7 cellular contexts compared by ENCODE assay signal in genomic region chr4:121950212-121950679, GRCh38. TPM values are rescaled to one million over a fixed set of nuclear protein-coding genes. Genes with fewer than 3 reads are reported as not detected.
DNase-seq lines count a peak whose midpoint lies in the region; ATAC-seq and TF ChIP-seq lines count a peak whose summit lies in the region.

No MANE protein-coding gene starts in this region.

- in situ Hi-C loops in GM13977 (cut with MboI; ENCODE audit: low pct_unique_long_range_greater_than_20kb, low sequenced_read_pairs, unreplicated experiment), result no loop called here

- H3K9me3 Mint-ChIP-seq in activated CD4-positive, alpha-beta memory T cell treated with anti-CD3 and anti-CD28 coated beads for 36 hours, result no peaks in the 10 kb centered on the region
- no peaks in the 10 kb centered on the region for H3K9me3 Mint-ChIP-seq in effector memory CD8-positive, alpha-beta T cell

- H3K4me3 ChIP-seq in mesendoderm (ENCODE audit: low read length), result peak overlapping the region; percentile 3

- no CpG with 5 or more reads among the region's 34 CpGs for WGBS in mesendoderm (ENCODE audit: extremely low coverage, insufficient coverage, low lambda C conversion rate)

- H3K79me1 ChIP-seq in mesendoderm (ENCODE audit: low read length), result no peaks in the 10 kb centered on the region

- H3K4me3 Mint-ChIP-seq in activated CD4-positive, alpha-beta memory T cell treated with anti-CD3 and anti-CD28 coated beads for 36 hours, result peak overlapping the region; percentile 89
- H3K4me3 Mint-ChIP-seq in effector memory CD8-positive, alpha-beta T cell, result peak overlapping the region; percentile 92 to 96

- peaks cover 15% of the 10 kb centered on the region for H3K27me3 Mint-ChIP-seq in activated CD4-positive, alpha-beta memory T cell treated with anti-CD3 and anti-CD28 coated beads for 36 hours
- H3K27me3 Mint-ChIP-seq in effector memory CD8-positive, alpha-beta T cell, result peaks cover 29 to 31% of the 10 kb centered on the region in 2 donors

- no peak overlapping the region for H3K18ac ChIP-seq in mesendoderm (ENCODE audit: low read length)

- H3K27ac Mint-ChIP-seq in activated CD4-positive, alpha-beta memory T cell treated with anti-CD3 and anti-CD28 coated beads for 36 hours, result peak overlapping the region; percentile 19
- H3K27ac Mint-ChIP-seq in effector memory CD8-positive, alpha-beta T cell, result peak overlapping the region in 1 of 2 donors; percentile 82

- no peak overlapping the region for H2BK5ac ChIP-seq in mesendoderm (ENCODE audit: low read length)

- H4K5ac ChIP-seq in mesendoderm (ENCODE audit: low read length), result no peak overlapping the region

- peaks cover 9% of the 10 kb centered on the region for H3K4me1 Mint-ChIP-seq in activated CD4-positive, alpha-beta memory T cell treated with anti-CD3 and anti-CD28 coated beads for 36 hours (ENCODE audit: low read depth)
- H3K4me1 Mint-ChIP-seq in effector memory CD8-positive, alpha-beta T cell (ENCODE audit: low read depth in 2 of 2), result peaks cover 9 to 18% of the 10 kb centered on the region in 2 donors

- no peak overlapping the region for H3K56ac ChIP-seq in mesendoderm (ENCODE audit: low read length)

- TF ChIP-seq CTCF in GM13977 (IDR thresholded peaks at IDR 0.05; ENCODE audit: extremely low read depth, insufficient read depth, missing control alignments), result peak; percentile 90

- no peak overlapping the region for H2BK120ac ChIP-seq in mesendoderm (ENCODE audit: low read depth, low read length)

- peaks cover 2% of the 10 kb centered on the region for H3K36me3 Mint-ChIP-seq in activated CD4-positive, alpha-beta memory T cell treated with anti-CD3 and anti-CD28 coated beads for 36 hours
- no peaks in the 10 kb centered on the region for H3K36me3 Mint-ChIP-seq in effector memory CD8-positive, alpha-beta T cell (ENCODE audit: insufficient read depth)

- POLR2A ChIA-PET in activated CD4-positive, alpha-beta memory T cell treated with anti-CD3 and anti-CD28 coated beads for 36 hours (lab: Charles Lee), result interaction anchor here (0.6 kb wide), 1 partner anchor 1325 kb away, joined by 3 read pairs; no protein-coding TSS in a partner anchor

- H2BK15ac ChIP-seq in mesendoderm (replicated peaks; ENCODE audit: low read depth), result no peak overlapping the region

- DNase-seq in GM13977 (ENCODE audit: low spot score) (peak; percentile 89), NCI-H1105 (lab: John Stamatoyannopoulos, UW) (peak; percentile 23), mesendoderm (peak; percentile 88)
- peak; percentile 91 for DNase-seq in activated CD4-positive, alpha-beta memory T cell treated with anti-CD3 and anti-CD28 coated beads for 36 hours
- DNase-seq in effector memory CD8-positive, alpha-beta T cell, result peak; percentile 78 to 82 (median 81)
- peak; percentile 68 for DNase-seq in stimulated activated CD8-positive, alpha-beta memory T cell treated with anti-CD3 and anti-CD28 coated beads, Interleukin-12 subunit alpha, Interleukin-12 subunit beta, amount 100 ng/mL, for 24 hours (ENCODE audit: extremely low read depth)

- no peak overlapping the region for H3K27ac ChIP-seq in mesendoderm (ENCODE audit: low read depth, low read length)

- intact Hi-C loops in activated CD4-positive, alpha-beta memory T cell treated with anti-CD3 and anti-CD28 coated beads for 36 hours (cut with micrococcal nuclease), result loop anchor here (1.0 to 10.0 kb wide), 7 partner anchors 53 to 767 kb away; partner anchors contain the start of gene BLTP1

- no peak overlapping the region for H4K8ac ChIP-seq in mesendoderm (ENCODE audit: low read depth, low read length)

- no peak overlapping the region for H2AK5ac ChIP-seq in mesendoderm (ENCODE audit: low read length)

- H3K79me2 ChIP-seq in mesendoderm (ENCODE audit: control insufficient read depth, insufficient read depth, low read length), result no peaks in the 10 kb centered on the region

- no peak overlapping the region for H3K23ac ChIP-seq in mesendoderm (ENCODE audit: low read length)

- no peaks in the 10 kb centered on the region for H3K4me1 ChIP-seq in mesendoderm (ENCODE audit: control insufficient read depth, low read depth, low read length)

- peak overlapping the region; percentile 7 for H3K9ac ChIP-seq in mesendoderm (ENCODE audit: low read length)

- peak overlapping the region; percentile 79 for H3K4me2 ChIP-seq in mesendoderm (ENCODE audit: low read length)

- H3K36me3 ChIP-seq in mesendoderm (ENCODE audit: control insufficient read depth, insufficient read depth, low read length), result no peaks in the 10 kb centered on the region

- H3K27me3 ChIP-seq in mesendoderm (ENCODE audit: insufficient read depth, low read length, poor library complexity), result peaks cover 20% of the 10 kb centered on the region

- peak; percentile 88 for ATAC-seq in HG02610 (IDR thresholded peaks at IDR 0.05; ENCODE audit: unreplicated experiment)
- ATAC-seq in effector memory CD8-positive, alpha-beta T cell (replicated peaks), result peak; percentile 86

- H3K4ac ChIP-seq in mesendoderm (ENCODE audit: low read depth, low read length), result no peak overlapping the region

- CTCF ChIA-PET in activated CD4-positive, alpha-beta memory T cell treated with anti-CD3 and anti-CD28 coated beads for 36 hours (lab: Charles Lee), result interaction anchor here (0.6 to 2.1 kb wide), 11 partner anchors 9 to 274 kb away, joined by 3 to 10 read pairs (median 4); no protein-coding TSS in a partner anchor

RNA-seq across cellular contexts. Expression of gene TRPC3, which starts 1.6 kb away (rescaled TPM):
- total RNA-seq in activated CD4-positive, alpha-beta memory T cell treated with anti-CD3 and anti-CD28 coated beads for 36 hours, result 1 to 10 TPM; 1.0 to 1.6 TPM
- polyA plus RNA-seq in mesendoderm (2013, experiment 1 of 2), result 0.03 TPM
- 0.01 TPM for polyA plus RNA-seq in mesendoderm (2013, experiment 2 of 2)

Comparison
In these comparisons a context has a peak if more than half of its experiments do, and no peak if none do; other contexts are left out.
1. DNase-seq: peak in every context shown above with its lines; median percentile 91 in activated CD4-positive, alpha-beta memory T cell treated with anti-CD3 and anti-CD28 coated beads for 36 hours; 89 in GM13977; 88 in mesendoderm; 81 in effector memory CD8-positive, alpha-beta T cell; 68 in stimulated activated CD8-positive, alpha-beta memory T cell treated with anti-CD3 and anti-CD28 coated beads, Interleukin-12 subunit alpha, Interleukin-12 subunit beta, amount 100 ng/mL, for 24 hours; 23 in NCI-H1105.